ENCODE assay signal across 13 cellular contexts in genomic region chr6:29751480-29751879, GRCh38. TPM values are rescaled to one million over a fixed set of nuclear protein-coding genes. Genes with fewer than 3 reads are reported as not detected.
DNase-seq lines count a peak whose midpoint lies in the region; ATAC-seq and TF ChIP-seq lines count a peak whose summit lies in the region.
"Had no signal": no experiment of that assay in that cellular context is flagged by ENCODE, and none has a peak within 500 bp of the region (broad histone marks: within the 10 kb centered on the region; RNA-seq: fewer than 3 reads in every experiment).

No MANE protein-coding gene starts in this region.

- TF ChIP-seq CTCF in WTC11 (IDR thresholded peaks at IDR 0.05) (no peak), glutamatergic neuron (IDR thresholded peaks at IDR 0.05; ENCODE audit: partially characterized antibody, unreplicated experiment) (no peak)

- peaks cover 29% of the 10 kb centered on the region for H3K27me3 Mint-ChIP-seq in activated naive CD4-positive, alpha-beta T cell treated with anti-CD3 and anti-CD28 coated beads, Interleukin-2, amount 10 ng/mL, durations not matched to agents 7 days and 5 days
- H3K27me3 Mint-ChIP-seq in WTC11 (ENCODE audit: low read depth) (peaks cover 66% of the 10 kb centered on the region), glutamatergic neuron (ENCODE audit: unreplicated experiment) (peaks cover 23% of the 10 kb centered on the region)
- H3K27me3 Mint-ChIP-seq in stimulated activated memory B cell treated with anti-CD40 and anti-IgM and Interleukin-4, amounts not matched to agents 10 μg/mL and 1 μg/mL and 100 μg/mL, for 72 hours: no peaks in the 10 kb centered on the region

- H3K27ac Mint-ChIP-seq in activated naive CD4-positive, alpha-beta T cell treated with anti-CD3 and anti-CD28 coated beads, Interleukin-2, amount 10 ng/mL, durations not matched to agents 7 days and 5 days: no peak overlapping the region
- H3K27ac Mint-ChIP-seq in WTC11: no peak overlapping the region
- no peak overlapping the region for H3K27ac Mint-ChIP-seq in glutamatergic neuron (ENCODE audit: unreplicated experiment)
- H3K27ac Mint-ChIP-seq in stimulated activated memory B cell treated with anti-CD40 and anti-IgM and Interleukin-4, amounts not matched to agents 10 μg/mL and 1 μg/mL and 100 μg/mL, for 72 hours: peak overlapping the region; percentile 87

- DNase-seq in activated naive CD4-positive, alpha-beta T cell treated with anti-CD3 and anti-CD28 coated beads, Interleukin-2, amount 10 ng/mL, durations not matched to agents 7 days and 5 days: no peak
- DNase-seq in activated naive CD4-positive, alpha-beta T cell treated with Interleukin-2 at 50 U/mL for 16 hours: no peak
- no peak for DNase-seq in WTC11 (ENCODE audit: low spot score)
- no peak for DNase-seq in glutamatergic neuron
- no peak for DNase-seq in NCI-H2171 treated with DMSO at 0.1 percent for 48 hours (lab: John Stamatoyannopoulos, UW)
- DNase-seq: activated CD4-positive, alpha-beta T cell treated with anti-CD3 and anti-CD28 coated beads for 48 hours; Karpas-422; NCI-H2227 treated with DMSO at 0.1 percent for 48 hours; SJCRH30 had no signal

- no peaks in the 10 kb centered on the region for H3K9me3 Mint-ChIP-seq in activated naive CD4-positive, alpha-beta T cell treated with anti-CD3 and anti-CD28 coated beads, Interleukin-2, amount 10 ng/mL, durations not matched to agents 7 days and 5 days
- H3K9me3 Mint-ChIP-seq in WTC11: peaks cover 3% of the 10 kb centered on the region; the same call in 1 of the 2 replicates
- H3K9me3 Mint-ChIP-seq in glutamatergic neuron (ENCODE audit: unreplicated experiment): peaks cover 2% of the 10 kb centered on the region
- no peaks in the 10 kb centered on the region for H3K9me3 Mint-ChIP-seq in stimulated activated memory B cell treated with anti-CD40 and anti-IgM and Interleukin-4, amounts not matched to agents 10 μg/mL and 1 μg/mL and 100 μg/mL, for 72 hours

- H3K36me3 Mint-ChIP-seq in activated naive CD4-positive, alpha-beta T cell treated with anti-CD3 and anti-CD28 coated beads, Interleukin-2, amount 10 ng/mL, durations not matched to agents 7 days and 5 days: peaks cover 4% of the 10 kb centered on the region
- no peaks in the 10 kb centered on the region for H3K36me3 Mint-ChIP-seq in WTC11
- H3K36me3 Mint-ChIP-seq in glutamatergic neuron (ENCODE audit: unreplicated experiment): no peaks in the 10 kb centered on the region
- H3K36me3 Mint-ChIP-seq in stimulated activated memory B cell treated with anti-CD40 and anti-IgM and Interleukin-4, amounts not matched to agents 10 μg/mL and 1 μg/mL and 100 μg/mL, for 72 hours: no peaks in the 10 kb centered on the region

- ATAC-seq in WTC11 (no peak), GM21367 (IDR thresholded peaks at IDR 0.05; ENCODE audit: unreplicated experiment) (no peak), GM21360 (IDR thresholded peaks at IDR 0.05; ENCODE audit: unreplicated experiment) (no peak)
- no peak for ATAC-seq in stimulated activated memory B cell treated with anti-CD40 and anti-IgM and Interleukin-4, amounts not matched to agents 10 μg/mL and 1 μg/mL and 100 μg/mL, for 72 hours
- ATAC-seq: esophagus mucosa had no signal

- H3K4me3 Mint-ChIP-seq in activated naive CD4-positive, alpha-beta T cell treated with anti-CD3 and anti-CD28 coated beads, Interleukin-2, amount 10 ng/mL, durations not matched to agents 7 days and 5 days: peak overlapping the region; percentile 91
- peak overlapping the region; percentile 85 for H3K4me3 Mint-ChIP-seq in WTC11
- peak overlapping the region; percentile 35 for H3K4me3 Mint-ChIP-seq in glutamatergic neuron (ENCODE audit: unreplicated experiment)
- H3K4me3 Mint-ChIP-seq in stimulated activated memory B cell treated with anti-CD40 and anti-IgM and Interleukin-4, amounts not matched to agents 10 μg/mL and 1 μg/mL and 100 μg/mL, for 72 hours: peak overlapping the region; percentile 24

- POLR2A ChIA-PET in WTC11 (lab: Charles Lee): no interaction called here

- CTCF ChIA-PET in activated naive CD4-positive, alpha-beta T cell treated with anti-CD3 and anti-CD28 coated beads, Interleukin-2, amount 10 ng/mL, durations not matched to agents 7 days and 5 days (lab: Charles Lee): interaction anchor here (1.2 to 5.3 kb wide), 5 partner anchors 13 to 49 kb away, joined by 3 to 34 read pairs (median 7); no protein-coding TSS in a partner anchor
- CTCF ChIA-PET in WTC11 (lab: Charles Lee): interaction anchor here (1.1 to 2.9 kb wide), 3 partner anchors 13 to 97 kb away, joined by 4 to 16 read pairs (median 8); no protein-coding TSS in a partner anchor

- H3K4me1 Mint-ChIP-seq in activated naive CD4-positive, alpha-beta T cell treated with anti-CD3 and anti-CD28 coated beads, Interleukin-2, amount 10 ng/mL, durations not matched to agents 7 days and 5 days: peaks cover 63% of the 10 kb centered on the region
- H3K4me1 Mint-ChIP-seq in WTC11: peaks cover 50% of the 10 kb centered on the region
- H3K4me1 Mint-ChIP-seq in glutamatergic neuron (ENCODE audit: low read depth, unreplicated experiment): peaks cover 2% of the 10 kb centered on the region
- H3K4me1 Mint-ChIP-seq in stimulated activated memory B cell treated with anti-CD40 and anti-IgM and Interleukin-4, amounts not matched to agents 10 μg/mL and 1 μg/mL and 100 μg/mL, for 72 hours: peaks cover 50% of the 10 kb centered on the region

TF ChIP-seq in WTC11, 78 proteins besides CTCF, POLR2A, EP300 and RAD21:
- TF ChIP-seq ZNF396 (CRISPR knock-in tag; IDR thresholded peaks at IDR 0.05; ENCODE audit: borderline replicate concordance) (no peak), TCF7 (CRISPR knock-in tag; IDR thresholded peaks at IDR 0.05; ENCODE audit: low read depth) (no peak), PREB (CRISPR knock-in tag; IDR thresholded peaks at IDR 0.05; ENCODE audit: borderline replicate concordance) (no peak), SMAD4 (CRISPR knock-in tag; IDR thresholded peaks at IDR 0.05) (no peak), ZNF138 (CRISPR knock-in tag; conservative IDR thresholded peaks at IDR 0.05) (no peak), KAT7 (CRISPR knock-in tag; IDR thresholded peaks at IDR 0.05; ENCODE audit: borderline replicate concordance) (no peak), PRRX2 (CRISPR knock-in tag; IDR thresholded peaks at IDR 0.05) (no peak), FOXK1 (CRISPR knock-in tag; IDR thresholded peaks at IDR 0.05) (no peak)
- TF ChIP-seq, protein P1, sequence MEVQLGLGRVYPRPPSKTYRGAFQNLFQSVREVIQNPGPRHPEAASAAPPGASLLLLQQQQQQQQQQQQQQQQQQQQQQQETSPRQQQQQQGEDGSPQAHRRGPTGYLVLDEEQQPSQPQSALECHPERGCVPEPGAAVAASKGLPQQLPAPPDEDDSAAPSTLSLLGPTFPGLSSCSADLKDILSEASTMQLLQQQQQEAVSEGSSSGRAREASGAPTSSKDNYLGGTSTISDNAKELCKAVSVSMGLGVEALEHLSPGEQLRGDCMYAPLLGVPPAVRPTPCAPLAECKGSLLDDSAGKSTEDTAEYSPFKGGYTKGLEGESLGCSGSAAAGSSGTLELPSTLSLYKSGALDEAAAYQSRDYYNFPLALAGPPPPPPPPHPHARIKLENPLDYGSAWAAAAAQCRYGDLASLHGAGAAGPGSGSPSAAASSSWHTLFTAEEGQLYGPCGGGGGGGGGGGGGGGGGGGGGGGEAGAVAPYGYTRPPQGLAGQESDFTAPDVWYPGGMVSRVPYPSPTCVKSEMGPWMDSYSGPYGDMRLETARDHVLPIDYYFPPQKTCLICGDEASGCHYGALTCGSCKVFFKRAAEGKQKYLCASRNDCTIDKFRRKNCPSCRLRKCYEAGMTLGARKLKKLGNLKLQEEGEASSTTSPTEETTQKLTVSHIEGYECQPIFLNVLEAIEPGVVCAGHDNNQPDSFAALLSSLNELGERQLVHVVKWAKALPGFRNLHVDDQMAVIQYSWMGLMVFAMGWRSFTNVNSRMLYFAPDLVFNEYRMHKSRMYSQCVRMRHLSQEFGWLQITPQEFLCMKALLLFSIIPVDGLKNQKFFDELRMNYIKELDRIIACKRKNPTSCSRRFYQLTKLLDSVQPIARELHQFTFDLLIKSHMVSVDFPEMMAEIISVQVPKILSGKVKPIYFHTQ (CRISPR knock-in tag; IDR thresholded peaks at IDR 0.05): no peak
TF ChIP-seq in WTC11: peak in this region for 0.

RNA-seq across cellular contexts. Expression of gene HLA-F, which starts 28.2 kb away (rescaled TPM):
- total RNA-seq in WTC11 (2021): 7.5 to 11.8 TPM (median 11.2 TPM) in 3 replicates
- total RNA-seq in glutamatergic neuron (ENCODE audit: unreplicated experiment): 1.9 TPM
- total RNA-seq: SJCRH30 had no signal

Comparison
In these comparisons a context has a peak if more than half of its experiments do, and no peak if none do; other contexts are left out.
1. H3K4me3 Mint-ChIP-seq: peak in every context shown above with its lines; median percentile 91 in activated naive CD4-positive, alpha-beta T cell treated with anti-CD3 and anti-CD28 coated beads, Interleukin-2, amount 10 ng/mL, durations not matched to agents 7 days and 5 days; 85 in WTC11; 35 in glutamatergic neuron; 24 in stimulated activated memory B cell treated with anti-CD40 and anti-IgM and Interleukin-4, amounts not matched to agents 10 μg/mL and 1 μg/mL and 100 μg/mL, for 72 hours.